9 cellular contexts compared by ENCODE assay signal in the genomic region with DNA sequence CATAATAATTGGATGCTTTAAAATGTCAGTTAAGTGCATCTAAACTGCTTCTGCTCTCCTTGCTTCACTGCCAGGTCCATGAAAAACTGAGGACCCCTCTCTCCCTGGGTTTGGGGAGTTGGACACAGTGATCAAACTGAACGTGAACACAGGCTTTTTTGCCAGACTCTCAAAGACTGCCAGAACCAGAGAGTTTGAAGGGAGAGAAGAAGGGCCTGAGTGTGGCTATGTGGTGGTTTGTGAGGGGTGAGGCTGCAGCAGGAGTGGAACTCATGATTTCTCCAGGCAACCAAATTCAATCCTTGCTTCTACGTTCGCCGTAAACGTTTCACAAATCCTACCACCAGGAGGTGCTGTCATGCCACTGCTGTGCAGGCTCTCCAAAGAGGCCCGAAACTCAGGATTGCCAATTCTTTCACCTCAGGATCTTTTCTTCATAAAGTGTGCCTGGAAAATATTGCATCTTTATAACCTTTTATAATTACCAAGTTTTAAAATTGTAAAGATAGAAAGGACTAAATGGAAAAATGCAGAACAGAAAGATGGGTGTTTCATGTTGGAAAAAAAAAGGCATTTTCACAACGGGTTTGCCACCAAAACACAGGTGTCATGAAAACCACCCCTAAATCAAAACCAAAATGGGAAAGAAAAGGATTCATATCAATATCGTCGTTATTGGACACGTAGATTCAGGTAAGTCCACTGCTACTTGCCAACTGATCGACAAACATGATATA. TPM values are rescaled to one million over a fixed set of nuclear protein-coding genes. Genes with fewer than 3 reads are reported as not detected.
DNase-seq lines count a peak whose midpoint lies in the region; ATAC-seq and TF ChIP-seq lines count a peak whose summit lies in the region.
"Had no signal": no experiment of that assay in that cellular context is flagged by ENCODE, and none has a peak within 500 bp of the region (broad histone marks: within the 10 kb centered on the region; RNA-seq: fewer than 3 reads in every experiment).

No MANE protein-coding gene starts in this region.

- H3K9ac ChIP-seq in SK-N-SH, result no peak overlapping the region
- H3K9ac ChIP-seq in mesendoderm (ENCODE audit: low read length), result peak overlapping the region; percentile 22

- TF ChIP-seq RAD21 in SK-N-SH (IDR thresholded peaks at IDR 0.05; ENCODE audit: low read length), result peak; percentile 82

- no peak for TF ChIP-seq EP300 in SK-N-SH (IDR thresholded peaks at IDR 0.05; ENCODE audit: borderline replicate concordance in 1 of 2, low read depth in 1 of 2, low read length in 1 of 2)

- peak; percentile 39 for DNase-seq in activated CD4-positive, CD25-positive, alpha-beta regulatory T cell treated with anti-CD3 and anti-CD28 coated beads, Interleukin-2, amount 50 U/mL, for 72 hours
- DNase-seq in activated CD4-positive, CD25-positive, alpha-beta regulatory T cell (lab: John Stamatoyannopoulos, UW), result no peak
- DNase-seq in LHCN-M2 (ENCODE audit: low read depth) (peak; percentile 72), SK-N-SH (peak; percentile 53), endothelial cell (ENCODE audit: low spot score) (peak; percentile 79), mesendoderm (peak; percentile 76), upper lobe of right lung (peak; percentile 73), DMS153 (lab: John Stamatoyannopoulos, UW) (no peak)
- DNase-seq: stimulated activated naive B cell treated with anti-CD40 and anti-IgM and Interleukin-4, amounts not matched to agents 10 μg/mL and 1 μg/mL and 100 μg/mL, for 72 hours had no signal

- no peaks in the 10 kb centered on the region for H3K36me3 Mint-ChIP-seq in endothelial cell (ENCODE audit: low read depth, unreplicated experiment)
- H3K36me3 Mint-ChIP-seq: stimulated activated naive B cell treated with anti-CD40 and anti-IgM and Interleukin-4, amounts not matched to agents 10 μg/mL and 1 μg/mL and 100 μg/mL, for 72 hours had no signal

- no peak overlapping the region for H2AK5ac ChIP-seq in mesendoderm (ENCODE audit: low read length)

- H3K9me3 Mint-ChIP-seq in endothelial cell (ENCODE audit: unreplicated experiment), result no peaks in the 10 kb centered on the region

- H3K56ac ChIP-seq in mesendoderm (ENCODE audit: low read length), result no peak overlapping the region

- H3K79me2 ChIP-seq in SK-N-SH (ENCODE audit: insufficient read depth), result no peaks in the 10 kb centered on the region
- H3K79me2 ChIP-seq in mesendoderm (ENCODE audit: control insufficient read depth, insufficient read depth, low read length), result no peaks in the 10 kb centered on the region

- no peak overlapping the region for H3K18ac ChIP-seq in mesendoderm (ENCODE audit: low read length)

- no peak overlapping the region for H3K4me3 Mint-ChIP-seq in endothelial cell (ENCODE audit: unreplicated experiment)
- H3K4me3 Mint-ChIP-seq: stimulated activated naive B cell treated with anti-CD40 and anti-IgM and Interleukin-4, amounts not matched to agents 10 μg/mL and 1 μg/mL and 100 μg/mL, for 72 hours had no signal

- no peaks in the 10 kb centered on the region for H3K9me2 ChIP-seq in SK-N-SH

- H4K8ac ChIP-seq in mesendoderm (ENCODE audit: low read depth, low read length), result no peak overlapping the region

- intact Hi-C loops in upper lobe of right lung (cut with DNase I), result loop anchor here (10.0 kb wide), 1 partner anchor 281 kb away; no protein-coding TSS in a partner anchor

- H2BK120ac ChIP-seq in mesendoderm (ENCODE audit: low read depth, low read length), result no peak overlapping the region

- H3K4me2 ChIP-seq in SK-N-SH, result peak overlapping the region; percentile 14
- H3K4me2 ChIP-seq in mesendoderm (ENCODE audit: low read length), result no peak overlapping the region

- peaks cover 0 to 4% of the 10 kb centered on the region in 2 experiments; a peak in 2 of 4 replicates for H3K4me1 ChIP-seq in SK-N-SH (ENCODE audit: control insufficient read depth in 1 of 2, insufficient read depth in 2 of 2, low read depth in 1 of 2, low read length in 1 of 2)
- H3K4me1 ChIP-seq in mesendoderm (ENCODE audit: control insufficient read depth, low read depth, low read length), result no peaks in the 10 kb centered on the region
- no peaks in the 10 kb centered on the region for H3K4me1 ChIP-seq in upper lobe of right lung

- H3K27ac Mint-ChIP-seq in endothelial cell (ENCODE audit: unreplicated experiment), result no peak overlapping the region
- H3K27ac Mint-ChIP-seq: stimulated activated naive B cell treated with anti-CD40 and anti-IgM and Interleukin-4, amounts not matched to agents 10 μg/mL and 1 μg/mL and 100 μg/mL, for 72 hours had no signal

- CTCF ChIA-PET in SK-N-SH (lab: Yijun Ruan, JAX), result interaction anchor here (0.6 to 2.5 kb wide), 22 partner anchors 8 to 1444 kb away, joined by 3 to 13 read pairs (median 4); partner anchors contain the start of gene COMMD2

- H2BK15ac ChIP-seq in mesendoderm (replicated peaks; ENCODE audit: low read depth), result no peak overlapping the region

- H3K4me3 ChIP-seq in SK-N-SH (ENCODE audit: low read depth in 2 of 2, low read length in 1 of 2) (no peak overlapping the region), mesendoderm (ENCODE audit: low read length) (no peak overlapping the region), upper lobe of right lung (no peak overlapping the region)

- H3K36me3 ChIP-seq in SK-N-SH (replicated peaks in 1 of 2; ENCODE audit: control insufficient read depth in 1 of 2, insufficient read depth in 2 of 2, low read length in 1 of 2) (no peaks in the 10 kb centered on the region), mesendoderm (ENCODE audit: control insufficient read depth, insufficient read depth, low read length) (no peaks in the 10 kb centered on the region), upper lobe of right lung (no peaks in the 10 kb centered on the region)

- H2AFZ ChIP-seq in SK-N-SH (ENCODE audit: low read depth), result no peak overlapping the region

- TF ChIP-seq CTCF in SK-N-SH (IDR thresholded peaks at IDR 0.05) (peak; percentile 92), endothelial cell (IDR thresholded peaks at IDR 0.05; ENCODE audit: unreplicated experiment) (peak; percentile 84), upper lobe of right lung (IDR thresholded peaks at IDR 0.05) (peak; percentile 84)

- peaks cover 2% of the 10 kb centered on the region for H3K27me3 Mint-ChIP-seq in endothelial cell (ENCODE audit: unreplicated experiment)

- H3K4ac ChIP-seq in mesendoderm (ENCODE audit: low read depth, low read length), result no peak overlapping the region

- H3K4me1 Mint-ChIP-seq in endothelial cell (ENCODE audit: unreplicated experiment), result peaks cover 14% of the 10 kb centered on the region

- no peaks in the 10 kb centered on the region for H4K20me1 ChIP-seq in SK-N-SH (ENCODE audit: insufficient read depth)

- peak; percentile 90 for ATAC-seq in upper lobe of right lung

- no peaks in the 10 kb centered on the region for H3K79me1 ChIP-seq in mesendoderm (ENCODE audit: low read length)

- H3F3A ChIP-seq in SK-N-SH (replicated peaks; ENCODE audit: insufficient read depth), result peaks cover 7% of the 10 kb centered on the region

- H3K27ac ChIP-seq in SK-N-SH (ENCODE audit: low read depth in 2 of 2, low read length in 1 of 2), result no peak overlapping the region
- no peak overlapping the region for H3K27ac ChIP-seq in mesendoderm (ENCODE audit: low read depth, low read length)
- H3K27ac ChIP-seq in upper lobe of right lung, result no peak overlapping the region

- no peak overlapping the region for H4K5ac ChIP-seq in mesendoderm (ENCODE audit: low read length)

- POLR2A ChIA-PET in SK-N-SH (lab: Yijun Ruan, JAX), result no interaction called here

- H3K9me3 ChIP-seq in SK-N-SH (no peaks in the 10 kb centered on the region), upper lobe of right lung (no peaks in the 10 kb centered on the region)

- H3K23ac ChIP-seq in mesendoderm (ENCODE audit: low read length), result no peak overlapping the region

- H2BK5ac ChIP-seq in mesendoderm (ENCODE audit: low read length), result no peak overlapping the region

- WGBS in SK-N-SH (ENCODE audit: low lambda C conversion rate), result 40% methylated on average over 11 of the region's 11 CpGs
- no CpG with 5 or more reads among the region's 11 CpGs for WGBS in mesendoderm (ENCODE audit: extremely low coverage, insufficient coverage, low lambda C conversion rate)

- H3K27me3 ChIP-seq in SK-N-SH (ENCODE audit: insufficient read depth), result no peaks in the 10 kb centered on the region
- no peaks in the 10 kb centered on the region for H3K27me3 ChIP-seq in mesendoderm (ENCODE audit: insufficient read depth, low read length, poor library complexity)
- no peaks in the 10 kb centered on the region for H3K27me3 ChIP-seq in upper lobe of right lung

TF ChIP-seq in SK-N-SH, 30 proteins besides CTCF, POLR2A, EP300 and RAD21:
- peak; percentile 72 for TF ChIP-seq SMC3 (IDR thresholded peaks at IDR 0.05; ENCODE audit: low read depth, low read length)
- TF ChIP-seq GABPA (IDR thresholded peaks at IDR 0.05; ENCODE audit: low read depth), result no peak
- no peak for TF ChIP-seq JUND (IDR thresholded peaks at IDR 0.05)
- TF ChIP-seq TCF12 (IDR thresholded peaks at IDR 0.05), result no peak

RNA-seq across cellular contexts. Expression of gene TM4SF4, which starts 19.7 kb away (rescaled TPM):
- total RNA-seq in LHCN-M2 (2014; rRNA removed) (0.17 and 0.96 TPM in 2 replicates), endothelial cell (ENCODE audit: unreplicated experiment) (0.67 TPM), upper lobe of right lung (0.49 TPM)
- 0.28 TPM for polyA plus RNA-seq in LHCN-M2 (2012)
- polyA plus RNA-seq in SK-N-SH (2012; rRNA removed), result 0.08 and 0.10 TPM in 2 replicates
- 0.18 and 0.81 TPM in 2 replicates for polyA plus RNA-seq in SK-N-SH (2012; cell fraction: cytosol; rRNA removed)
- polyA plus RNA-seq in SK-N-SH (2012; cell fraction: nucleus; rRNA removed), result not detected in 2 replicates
- polyA plus RNA-seq in mesendoderm (2013, experiment 1 of 2), result not detected
- not detected for polyA plus RNA-seq in mesendoderm (2013, experiment 2 of 2)

Comparison
In these comparisons a context has a peak if more than half of its experiments do, and no peak if none do; other contexts are left out.
1. DNase-seq: peak in activated CD4-positive, CD25-positive, alpha-beta regulatory T cell treated with anti-CD3 and anti-CD28 coated beads, Interleukin-2, amount 50 U/mL, for 72 hours (single experiment), LHCN-M2 (single experiment), SK-N-SH (single experiment), endothelial cell (single experiment), mesendoderm (single experiment) and upper lobe of right lung (single experiment); none in activated CD4-positive, CD25-positive, alpha-beta regulatory T cell (0 of 4) and DMS153 (single experiment).
2. Peak in every context shown above with its lines, with median percentiles within 50 percentile points of each other: CTCF ChIP-seq.